Comparison of ENCODE assay signal across 8 cellular contexts in the genomic region with DNA sequence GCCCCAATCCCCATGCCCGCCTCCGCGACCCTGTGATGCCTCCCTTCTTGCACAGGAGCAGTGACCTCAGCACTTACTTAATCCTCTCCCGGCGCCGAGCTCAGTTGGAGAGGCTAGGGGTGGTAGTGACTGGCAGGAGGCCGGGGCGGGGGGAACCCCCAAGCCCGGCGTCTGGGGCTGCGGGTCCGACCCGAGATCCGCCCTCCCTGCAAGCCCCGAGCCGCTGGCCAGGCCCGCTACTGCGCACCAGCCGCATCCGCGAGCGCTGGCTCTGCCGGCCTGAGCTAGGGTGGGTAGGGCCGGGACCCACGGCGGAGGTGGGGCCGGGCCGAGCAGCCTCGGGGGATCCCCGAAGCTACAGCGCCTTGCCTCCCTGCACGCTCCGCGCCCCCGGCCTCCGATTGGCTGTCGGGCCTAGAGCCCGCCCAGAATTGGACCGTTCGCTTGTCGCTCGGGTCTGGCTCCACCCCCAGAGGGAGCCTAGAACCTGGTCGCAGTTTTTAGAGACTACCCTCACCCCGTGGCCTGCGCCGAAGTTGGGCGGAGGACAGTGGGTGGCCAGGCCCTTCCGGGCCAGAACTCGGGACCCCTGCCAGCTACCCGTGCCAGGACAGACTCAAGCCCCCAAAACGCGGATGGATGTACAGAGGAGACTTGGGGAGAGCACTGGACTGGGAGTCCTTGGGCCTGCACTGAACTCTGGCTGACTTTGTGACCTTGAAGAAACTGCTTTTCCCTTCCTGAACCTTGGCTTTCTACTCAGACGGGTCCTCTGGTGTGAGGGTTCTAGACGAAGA. TPM values are rescaled to one million over a fixed set of nuclear protein-coding genes. Genes with fewer than 3 reads are reported as not detected.
A peak's percentile ranks its signal among the peaks of the same experiment; 100 is the strongest.
DNase-seq lines count a peak whose midpoint lies in the region; ATAC-seq and TF ChIP-seq lines count a peak whose summit lies in the region.

Gene C3orf18 (minus strand): TSS at position 362 of the 797 bp plus-strand sequence. CDS start 2,048 bp downstream, outside the sequence.

- peak within 1 kb of the TSS; percentile 92 to 98 (median 97) for H3K4me3 Mint-ChIP-seq in naive thymus-derived CD8-positive, alpha-beta T cell
- peak within 1 kb of the TSS; percentile 96 for H3K4me3 Mint-ChIP-seq in stimulated activated memory B cell treated with anti-CD40 and anti-IgM and Interleukin-4, amounts not matched to agents 10 μg/mL and 1 μg/mL and 100 μg/mL, for 72 hours

- peak within 1 kb of the TSS; percentile 93 to 98 (median 97) for H3K27ac Mint-ChIP-seq in naive thymus-derived CD8-positive, alpha-beta T cell
- peak within 1 kb of the TSS; percentile 87 for H3K27ac Mint-ChIP-seq in stimulated activated memory B cell treated with anti-CD40 and anti-IgM and Interleukin-4, amounts not matched to agents 10 μg/mL and 1 μg/mL and 100 μg/mL, for 72 hours

- peaks cover 0 to 3% (median 0%) of the 10 kb centered on the region in 3 donors for H3K36me3 Mint-ChIP-seq in naive thymus-derived CD8-positive, alpha-beta T cell
- H3K36me3 Mint-ChIP-seq in stimulated activated memory B cell treated with anti-CD40 and anti-IgM and Interleukin-4, amounts not matched to agents 10 μg/mL and 1 μg/mL and 100 μg/mL, for 72 hours: no peaks in the 10 kb centered on the region

- peak; percentile 88 for DNase-seq in CMK (ENCODE audit: low read depth)
- peak; percentile 75 for DNase-seq in HT-29 (ENCODE audit: low spot score)
- peak; percentile 87 for DNase-seq in RPMI7951 (ENCODE audit: low read depth)
- DNase-seq in activated T-helper 1 cell treated with anti-CD3 and anti-CD28 coated beads, Interleukin-2, amount 50 U/mL, for 16 hours (ENCODE audit: low read depth in 1 of 2, low spot score in 1 of 2): peak; percentile 86 to 89
- DNase-seq in fibroblast of mammary gland (ENCODE audit: low read depth): peak; percentile 87
- DNase-seq in naive thymus-derived CD8-positive, alpha-beta T cell: peak; percentile 88 to 95 (median 90)

- no peak for TF ChIP-seq CTCF in fibroblast of mammary gland (conservative IDR thresholded peaks at IDR 0.05; ENCODE audit: control insufficient read depth, insufficient read depth, low read depth, low read length)

- H3K9me3 Mint-ChIP-seq in naive thymus-derived CD8-positive, alpha-beta T cell: no peaks in the 10 kb centered on the region
- H3K9me3 Mint-ChIP-seq in stimulated activated memory B cell treated with anti-CD40 and anti-IgM and Interleukin-4, amounts not matched to agents 10 μg/mL and 1 μg/mL and 100 μg/mL, for 72 hours: no peaks in the 10 kb centered on the region

- H3K27me3 Mint-ChIP-seq in naive thymus-derived CD8-positive, alpha-beta T cell: no peaks in the 10 kb centered on the region
- no peaks in the 10 kb centered on the region for H3K27me3 Mint-ChIP-seq in stimulated activated memory B cell treated with anti-CD40 and anti-IgM and Interleukin-4, amounts not matched to agents 10 μg/mL and 1 μg/mL and 100 μg/mL, for 72 hours

- H3K4me1 Mint-ChIP-seq in naive thymus-derived CD8-positive, alpha-beta T cell: peaks cover 27 to 65% (median 60%) of the 10 kb centered on the region in 4 donors
- peaks cover 50% of the 10 kb centered on the region for H3K4me1 Mint-ChIP-seq in stimulated activated memory B cell treated with anti-CD40 and anti-IgM and Interleukin-4, amounts not matched to agents 10 μg/mL and 1 μg/mL and 100 μg/mL, for 72 hours

- peak; percentile 74 for ATAC-seq in GM19467 (IDR thresholded peaks at IDR 0.05; ENCODE audit: unreplicated experiment)
- peak; percentile 79 to 80 for ATAC-seq in naive thymus-derived CD8-positive, alpha-beta T cell
- peak; percentile 90 for ATAC-seq in stimulated activated memory B cell treated with anti-CD40 and anti-IgM and Interleukin-4, amounts not matched to agents 10 μg/mL and 1 μg/mL and 100 μg/mL, for 72 hours

- peak within 1 kb of the TSS; percentile 99 for H3K4me3 ChIP-seq in fibroblast of mammary gland (ENCODE audit: control insufficient read depth, low read depth, low read length)

- POLR2A ChIA-PET in naive thymus-derived CD8-positive, alpha-beta T cell (lab: Charles Lee): interaction anchor here (0.5 to 18.7 kb wide), 19 partner anchors 10 to 1122 kb away, joined by 3 to 623 read pairs (median 4); partner anchors contain the start of genes CISH, CYB561D2, DCAF1 and MANF

RNA-seq across cellular contexts. Expression of gene C3orf18, which starts in this region (rescaled TPM):
- 0.33 and 0.44 TPM in 2 replicates for total RNA-seq in HT-29 (2014; rRNA removed; shearing (Covaris generic))
- 15.5 and 16.0 TPM in 2 replicates for total RNA-seq in RPMI7951 (2014; rRNA removed; shearing (Covaris generic))
- 10 to 100 TPM; 17.7 to 18.4 TPM for total RNA-seq in naive thymus-derived CD8-positive, alpha-beta T cell
- polyA plus RNA-seq in naive thymus-derived CD8-positive, alpha-beta T cell: 10 to 100 TPM; 14.1 to 17.3 (median 14.2) TPM

Comparison
In these comparisons a context has a peak if more than half of its experiments do, and no peak if none do; other contexts are left out.
1. Peak in every context shown above with its lines: DNase-seq, ATAC-seq and H3K4me3 ChIP-seq.
2. RNA of gene C3orf18 (total RNA-seq): 17.7 to 18.4 TPM in naive thymus-derived CD8-positive, alpha-beta T cell and 15.5 to 16.0 TPM in RPMI7951; 0.33 to 0.44 TPM in HT-29; every median in the first group is over 10 times any median in the second.
3. Peak in DNase-seq in HT-29; RNA of the gene not detected or under 1 TPM.